In genomic region chr18:54828986-54829385, GRCh38 we compare ENCODE assay signal across 7 cellular contexts. TPM values are rescaled to one million over a fixed set of nuclear protein-coding genes. Genes with fewer than 3 reads are reported as not detected.
A peak's percentile ranks its signal among the peaks of the same experiment; 100 is the strongest.
DNase-seq lines count a peak whose midpoint lies in the region; ATAC-seq and TF ChIP-seq lines count a peak whose summit lies in the region.

No MANE protein-coding gene starts in this region.

- H3K79me2 ChIP-seq in smooth muscle cell (ENCODE audit: low read depth), result no peaks in the 10 kb centered on the region

- H3K4me2 ChIP-seq in smooth muscle cell, result peak overlapping the region; percentile 94

- 38% methylated on average over 2 of the region's 2 CpGs for WGBS in smooth muscle cell (ENCODE audit: low lambda C conversion rate)

- peaks cover 22% of the 10 kb centered on the region for H3K4me1 Mint-ChIP-seq in activated T-helper 2 cell treated with anti-CD3 and anti-CD28 coated beads, Interferon-gamma antibody, Interleukin-2, Interleukin-4, amounts not matched to agents 10 μg/mL and 5 μg/mL and 100 μg/mL, durations not matched to agents 14 hours and 24 hours and 36 hours (ENCODE audit: low read depth)

- H3K27me3 ChIP-seq in HUES6 (ENCODE audit: control insufficient read depth, insufficient read depth, low read length) (peaks cover 5% of the 10 kb centered on the region), iPS-20b (ENCODE audit: insufficient read depth, low read length) (peaks cover 20% of the 10 kb centered on the region), smooth muscle cell (ENCODE audit: low read depth) (no peaks in the 10 kb centered on the region)

- H2AFZ ChIP-seq in smooth muscle cell (ENCODE audit: low read depth), result peak overlapping the region; percentile 100

- H4K20me1 ChIP-seq in smooth muscle cell (ENCODE audit: low read depth), result no peaks in the 10 kb centered on the region

- peak overlapping the region; percentile 82 for H3K4me3 Mint-ChIP-seq in activated T-helper 2 cell treated with anti-CD3 and anti-CD28 coated beads, Interferon-gamma antibody, Interleukin-2, Interleukin-4, amounts not matched to agents 10 μg/mL and 5 μg/mL and 100 μg/mL, durations not matched to agents 14 hours and 24 hours and 36 hours (ENCODE audit: low read depth)

- intact Hi-C loops in activated T-helper 2 cell treated with anti-CD3 and anti-CD28 coated beads, Interferon-gamma antibody, Interleukin-2, Interleukin-4, amounts not matched to agents 10 μg/mL and 5 μg/mL and 100 μg/mL, durations not matched to agents 14 hours and 24 hours and 36 hours (cut with micrococcal nuclease), result loop anchor here (1.0 to 2.0 kb wide), 4 partner anchors 7 to 110 kb away; no protein-coding TSS in a partner anchor

- H3K4me1 ChIP-seq in HUES6 (ENCODE audit: control insufficient read depth, insufficient read depth, low read length) (peaks cover 3% of the 10 kb centered on the region), iPS-20b (ENCODE audit: insufficient read depth, low read length) (peaks cover 4% of the 10 kb centered on the region; the same call in 1 of the 2 replicates), smooth muscle cell (ENCODE audit: low read depth) (peaks cover 12% of the 10 kb centered on the region)

- H3K27me3 Mint-ChIP-seq in activated T-helper 2 cell treated with anti-CD3 and anti-CD28 coated beads, Interferon-gamma antibody, Interleukin-2, Interleukin-4, amounts not matched to agents 10 μg/mL and 5 μg/mL and 100 μg/mL, durations not matched to agents 14 hours and 24 hours and 36 hours (ENCODE audit: low read depth), result peaks cover 21% of the 10 kb centered on the region

- H3K36me3 Mint-ChIP-seq in activated T-helper 2 cell treated with anti-CD3 and anti-CD28 coated beads, Interferon-gamma antibody, Interleukin-2, Interleukin-4, amounts not matched to agents 10 μg/mL and 5 μg/mL and 100 μg/mL, durations not matched to agents 14 hours and 24 hours and 36 hours (ENCODE audit: low read depth), result peaks cover 16% of the 10 kb centered on the region

- H3K36me3 ChIP-seq in HUES6 (ENCODE audit: control insufficient read depth, insufficient read depth, low read length), result no peaks in the 10 kb centered on the region
- no peaks in the 10 kb centered on the region for H3K36me3 ChIP-seq in iPS-20b (ENCODE audit: insufficient read depth, low read depth, low read length)
- no peaks in the 10 kb centered on the region for H3K36me3 ChIP-seq in smooth muscle cell (ENCODE audit: low read depth)

- 0 out of 2 replicates have a peak, but pooled peaks cover 4% of the 10 kb centered on the region for H3K9me3 ChIP-seq in HUES6 (ENCODE audit: control insufficient read depth, insufficient read depth, low read depth, low read length)
- H3K9me3 ChIP-seq in iPS-20b (ENCODE audit: insufficient read depth, low read depth, low read length), result no peaks in the 10 kb centered on the region
- no peaks in the 10 kb centered on the region for H3K9me3 ChIP-seq in smooth muscle cell (replicated peaks; ENCODE audit: low read depth)

- no peak for DNase-seq in activated T-helper 2 cell treated with anti-CD3 and anti-CD28 coated beads, Interferon-gamma antibody, Interleukin-2, Interleukin-4, amounts not matched to agents 10 μg/mL and 5 μg/mL and 100 μg/mL, durations not matched to agents 14 hours and 24 hours and 36 hours (ENCODE audit: low spot score)
- no peak for DNase-seq in smooth muscle cell (lab: John Stamatoyannopoulos, UW; ENCODE audit: unreplicated experiment)
- no peak for DNase-seq in mucosa of gallbladder (ENCODE audit: low spot score)
- no peak for DNase-seq in NCI-H82 (lab: John Stamatoyannopoulos, UW)

- H3K27ac ChIP-seq in HUES6 (ENCODE audit: low read depth, low read length), result no peak overlapping the region
- H3K27ac ChIP-seq in iPS-20b (ENCODE audit: low read length), result no peak overlapping the region
- H3K27ac ChIP-seq in smooth muscle cell (ENCODE audit: low read depth), result peak overlapping the region; percentile 64

- H3K27ac Mint-ChIP-seq in activated T-helper 2 cell treated with anti-CD3 and anti-CD28 coated beads, Interferon-gamma antibody, Interleukin-2, Interleukin-4, amounts not matched to agents 10 μg/mL and 5 μg/mL and 100 μg/mL, durations not matched to agents 14 hours and 24 hours and 36 hours, result no peak overlapping the region

- TF ChIP-seq CTCF in smooth muscle cell (IDR thresholded peaks at IDR 0.05; ENCODE audit: borderline replicate concordance, insufficient read depth, poor library complexity, severe bottlenecking), result no peak

- H3K9ac ChIP-seq in HUES6 (ENCODE audit: low read length) (peak overlapping the region; percentile 12), iPS-20b (ENCODE audit: low read depth, low read length) (peak overlapping the region; percentile 40; the same call in 1 of the 2 replicates), smooth muscle cell (ENCODE audit: low read depth) (peak overlapping the region; percentile 51)

- ATAC-seq in HG02623 (IDR thresholded peaks at IDR 0.05; ENCODE audit: unreplicated experiment), result no peak

- H3F3A ChIP-seq in smooth muscle cell (ENCODE audit: low read depth), result peaks cover 7% of the 10 kb centered on the region

- peak overlapping the region; percentile 78 for H3K4me3 ChIP-seq in HUES6 (ENCODE audit: low read depth, low read length)
- H3K4me3 ChIP-seq in iPS-20b (ENCODE audit: low read length), result peak overlapping the region; percentile 76
- peak overlapping the region; percentile 75 for H3K4me3 ChIP-seq in smooth muscle cell

- peaks cover 13% of the 10 kb centered on the region for H3K9me3 Mint-ChIP-seq in activated T-helper 2 cell treated with anti-CD3 and anti-CD28 coated beads, Interferon-gamma antibody, Interleukin-2, Interleukin-4, amounts not matched to agents 10 μg/mL and 5 μg/mL and 100 μg/mL, durations not matched to agents 14 hours and 24 hours and 36 hours

RNA-seq across cellular contexts. Expression of gene RAB27B, which starts 0.7 kb away (rescaled TPM):
- total RNA-seq in activated T-helper 2 cell treated with anti-CD3 and anti-CD28 coated beads, Interferon-gamma antibody, Interleukin-2, Interleukin-4, amounts not matched to agents 10 μg/mL and 5 μg/mL and 100 μg/mL, durations not matched to agents 14 hours and 24 hours and 36 hours, result 0.75 and 0.92 TPM in 2 replicates
- 8.9 and 9.5 TPM in 2 replicates for total RNA-seq in smooth muscle cell
- polyA plus RNA-seq in smooth muscle cell, result 0.98 and 2.4 TPM in 2 replicates
- total RNA-seq in mucosa of gallbladder, result 16.6 TPM
